In genomic region chr2:173965372-173966025, GRCh38 we compare ENCODE assay signal across 1 cellular context.
A peak's percentile ranks its signal among the peaks of the same experiment; 100 is the strongest.
TF ChIP-seq lines count a peak whose summit lies in the region.

TSS of gene SP3 (minus strand) at chr2:173965373. CDS start at chr2:173965171, 202 bp downstream.

TF ChIP-seq in HepG2, 621 proteins besides CTCF, POLR2A, EP300 and RAD21 (continued from another document and continues in another):
- TF ChIP-seq AFF4 (CRISPR knock-in tag; IDR thresholded peaks at IDR 0.05) (no peak), NFATC3 (CRISPR knock-in tag; IDR thresholded peaks at IDR 0.05) (peak; percentile 18; the same call in 1 of the 2 replicates), TCF12 (IDR thresholded peaks at IDR 0.05) (no peak), TCF12 (CRISPR knock-in tag; IDR thresholded peaks at IDR 0.05) (no peak; the same call in none of the 2 replicates), ISX (CRISPR knock-in tag; conservative IDR thresholded peaks at IDR 0.05) (peak; percentile 86; the same call in 1 of the 2 replicates), SNRNP70 (IDR thresholded peaks at IDR 0.05; ENCODE audit: low read depth, low read length) (no peak), DNMT1 (CRISPR knock-in tag; IDR thresholded peaks at IDR 0.05) (no peak), HMG20B (CRISPR knock-in tag; conservative IDR thresholded peaks at IDR 0.05) (no peak), NR2F2 (IDR thresholded peaks at IDR 0.05; ENCODE audit: borderline replicate concordance, low read depth) (peak; percentile 61; the same call in 1 of the 2 replicates), ZNF740 (CRISPR knock-in tag; IDR thresholded peaks at IDR 0.05) (no peak), BCL3 (CRISPR knock-in tag; IDR thresholded peaks at IDR 0.05) (no peak; the same call in 1 of the 2 replicates), ZNF660 (CRISPR knock-in tag; IDR thresholded peaks at IDR 0.05; ENCODE audit: borderline replicate concordance, low read depth) (no peak), TEAD3 (CRISPR knock-in tag; optimal IDR thresholded peaks at IDR 0.05; ENCODE audit: borderline replicate concordance) (peak; percentile 31), TFAP4 (IDR thresholded peaks at IDR 0.05; ENCODE audit: borderline replicate concordance, low read depth) (peak; percentile 48), RNF2 (conservative IDR thresholded peaks at IDR 0.05; ENCODE audit: low read depth) (no peak), SIX1 (CRISPR knock-in tag; IDR thresholded peaks at IDR 0.05; ENCODE audit: borderline replicate concordance) (no peak), ZNF567 (CRISPR knock-in tag; IDR thresholded peaks at IDR 0.05; ENCODE audit: borderline replicate concordance) (no peak), ZMAT5 (CRISPR knock-in tag; IDR thresholded peaks at IDR 0.05; ENCODE audit: borderline replicate concordance, low read depth) (no peak), KDM1A (CRISPR knock-in tag; IDR thresholded peaks at IDR 0.05) (no peak), ZNF205 (CRISPR knock-in tag; IDR thresholded peaks at IDR 0.05) (peak; percentile 36), CEBPZ (IDR thresholded peaks at IDR 0.05; ENCODE audit: low read length) (no peak; the same call in 1 of the 2 replicates), ZNF598 (CRISPR knock-in tag; IDR thresholded peaks at IDR 0.05; ENCODE audit: borderline replicate concordance) (no peak), MLX (CRISPR knock-in tag; IDR thresholded peaks at IDR 0.05) (no peak; the same call in 1 of the 2 replicates), NONO (IDR thresholded peaks at IDR 0.05) (no peak), NONO (CRISPR knock-in tag; conservative IDR thresholded peaks at IDR 0.05) (peak; percentile 78), ZNF772 (CRISPR knock-in tag; IDR thresholded peaks at IDR 0.05) (peak; percentile 95), ZBTB33 (CRISPR knock-in tag; IDR thresholded peaks at IDR 0.05) (no peak), TRIM22 (IDR thresholded peaks at IDR 0.05) (no peak), HNF1B (CRISPR knock-in tag; IDR thresholded peaks at IDR 0.05) (peak; percentile 96), ZNF441 (CRISPR knock-in tag; IDR thresholded peaks at IDR 0.05; ENCODE audit: borderline replicate concordance) (no peak; the same call in 1 of the 2 replicates), KLF12 (CRISPR knock-in tag; IDR thresholded peaks at IDR 0.05; ENCODE audit: borderline replicate concordance) (peak; percentile 54), NFIC (IDR thresholded peaks at IDR 0.05; ENCODE audit: low read length) (no peak), ZNF703 (CRISPR knock-in tag; IDR thresholded peaks at IDR 0.05; ENCODE audit: borderline replicate concordance) (no peak; the same call in 1 of the 2 replicates), ZFP90 (CRISPR knock-in tag; IDR thresholded peaks at IDR 0.05; ENCODE audit: borderline replicate concordance) (peak; percentile 75; the same call in 1 of the 2 replicates), SYNCRIP (IDR thresholded peaks at IDR 0.05; ENCODE audit: insufficient read depth, low read depth, low read length) (no peak), ZBTB21 (CRISPR knock-in tag; IDR thresholded peaks at IDR 0.05) (0 out of 2 replicates have a peak, but pooled peaks have one; percentile 20), KMT2B (CRISPR knock-in tag; IDR thresholded peaks at IDR 0.05) (peak; percentile 88), ZNF446 (CRISPR knock-in tag; IDR thresholded peaks at IDR 0.05) (0 out of 2 replicates have a peak, but pooled peaks have one; percentile 17), ZUFSP (CRISPR knock-in tag; IDR thresholded peaks at IDR 0.05; ENCODE audit: borderline replicate concordance) (no peak), TOPORS (CRISPR knock-in tag; IDR thresholded peaks at IDR 0.05) (no peak), ZNF430 (CRISPR knock-in tag; IDR thresholded peaks at IDR 0.05) (peak; percentile 90; the same call in 1 of the 2 replicates), IKZF5 (CRISPR knock-in tag; IDR thresholded peaks at IDR 0.05) (peak; percentile 82; the same call in 1 of the 2 replicates), POLR2AphosphoS2 (IDR thresholded peaks at IDR 0.05; ENCODE audit: low read depth, low read length) (0 out of 2 replicates have a peak, but pooled peaks have one; percentile 62), ZNF546 (CRISPR knock-in tag; conservative IDR thresholded peaks at IDR 0.05) (0 out of 2 replicates have a peak, but pooled peaks have one; percentile 43)
